In the genomic region with DNA sequence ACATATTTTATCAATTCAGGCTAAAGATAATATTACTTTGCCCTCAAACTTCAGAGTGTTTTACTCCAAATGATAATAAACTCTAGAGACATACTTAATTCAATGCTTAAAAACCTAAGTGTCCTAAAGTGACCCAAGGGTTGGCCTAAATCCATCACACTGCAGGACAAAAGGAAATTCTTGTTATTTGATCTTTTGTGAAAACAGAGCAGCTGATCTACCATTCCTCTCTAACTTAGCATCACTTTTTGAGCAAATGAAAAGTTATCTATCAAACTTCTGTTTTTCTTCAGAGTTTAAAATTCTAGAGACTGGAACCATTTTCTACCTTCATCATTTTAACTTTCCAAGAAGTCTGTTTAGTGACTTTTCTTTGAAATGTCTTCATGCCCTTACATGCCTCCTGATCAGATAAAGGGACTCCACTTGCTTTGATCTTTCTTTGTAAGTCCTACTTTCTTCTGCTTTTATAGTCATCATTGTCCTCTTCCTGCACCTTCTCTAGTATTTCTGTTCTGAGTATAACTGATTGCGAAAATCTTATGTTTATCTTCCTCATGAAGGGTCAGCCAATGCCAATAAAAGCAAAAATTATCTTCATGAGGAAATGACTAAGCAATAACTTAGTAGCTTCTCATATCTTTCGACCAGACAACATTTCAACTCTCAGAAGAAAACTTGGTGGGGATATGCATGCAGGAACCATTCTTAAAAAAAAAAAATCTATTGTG, we compare ENCODE assay signal across 10 cellular contexts.
DNase-seq lines count a peak whose midpoint lies in the region; ATAC-seq and TF ChIP-seq lines count a peak whose summit lies in the region.
"Had no signal": no experiment of that assay in that cellular context is flagged by ENCODE, and none has a peak within 500 bp of the region (broad histone marks: within the 10 kb centered on the region; RNA-seq: fewer than 3 reads in every experiment).

No MANE protein-coding gene starts in this region.

- no peak for TF ChIP-seq CTCF in AG04449 (IDR thresholded peaks at IDR 0.05; ENCODE audit: insufficient read depth, low read length, missing control alignments)
- no peak for TF ChIP-seq CTCF in ascending aorta (IDR thresholded peaks at IDR 0.05)
- TF ChIP-seq CTCF in left lung (IDR thresholded peaks at IDR 0.05) = no peak
- no peak for TF ChIP-seq CTCF in dorsolateral prefrontal cortex (IDR thresholded peaks at IDR 0.05 in 54 of 56, conservative IDR thresholded peaks at IDR 0.05 in 2 of 56; ENCODE audit: low read depth in 1 of 56, partially characterized antibody in 56 of 56)

- H3K27ac ChIP-seq in ascending aorta (peak overlapping the region; percentile 46 to 47), left lung (peak overlapping the region in 1 of 2 donors; percentile 67), dorsolateral prefrontal cortex (peak overlapping the region in 3 of 59 donors; percentile 15 to 20 (median 17))

- H3K27me3 ChIP-seq in ascending aorta (no peaks in the 10 kb centered on the region), left lung (no peaks in the 10 kb centered on the region), dorsolateral prefrontal cortex (no peaks in the 10 kb centered on the region)

- no peak overlapping the region for H3K4me3 ChIP-seq in AG04449 (ENCODE audit: low read depth, low read length)
- no peak overlapping the region for H3K4me3 ChIP-seq in ascending aorta
- no peak overlapping the region for H3K4me3 ChIP-seq in left lung
- H3K4me3 ChIP-seq in dorsolateral prefrontal cortex = no peak overlapping the region

- H3K4me1 ChIP-seq in ascending aorta = peaks cover 4 to 18% of the 10 kb centered on the region in 2 donors
- H3K4me1 ChIP-seq in left lung = peaks cover 13 to 46% of the 10 kb centered on the region in 2 donors

- DNase-seq in AG04449 (ENCODE audit: low read depth, low spot score) (peak; percentile 88), LHCN-M2 (ENCODE audit: low read depth) (peak; percentile 94), ascending aorta (ENCODE audit: low spot score in 2 of 2) (no peak), left lung (no peak), hypothalamus (lab: John Stamatoyannopoulos, UW) (no peak), dorsolateral prefrontal cortex (no peak)
- DNase-seq: hippocampal formation, T1000 had no signal

- POLR2A ChIA-PET in AG04449 (lab: Yijun Ruan, JAX) = no interaction called here

- peaks cover 0 to 3% of the 10 kb centered on the region in 2 donors for H3K9me3 ChIP-seq in ascending aorta
- no peaks in the 10 kb centered on the region for H3K9me3 ChIP-seq in left lung

- ATAC-seq in left lung (peak; percentile 58), GM21390 (IDR thresholded peaks at IDR 0.05; ENCODE audit: unreplicated experiment) (no peak), HG03469 (IDR thresholded peaks at IDR 0.05; ENCODE audit: unreplicated experiment) (no peak)

- intact Hi-C loops in ascending aorta (cut with DNase I) = no loop called here
- intact Hi-C loops in left lung (cut with DNase I) = no loop called here
- intact Hi-C loops in dorsolateral prefrontal cortex (cut with DNase I) = no loop called here

- CTCF ChIA-PET in AG04449 (lab: Yijun Ruan, JAX) = no interaction called here

- H3K36me3 ChIP-seq in ascending aorta (no peaks in the 10 kb centered on the region), left lung (no peaks in the 10 kb centered on the region)

Comparison
In these comparisons a context has a peak if more than half of its experiments do, and no peak if none do; other contexts are left out.
1. DNase-seq: peak in AG04449 (single experiment) and LHCN-M2 (single experiment); none in ascending aorta (0 of 2), left lung (0 of 2), hypothalamus (0 of 51) and dorsolateral prefrontal cortex (0 of 10).